In genomic region chr6:6890400-6890858, GRCh38 we compare ENCODE assay signal across 11 cellular contexts.
DNase-seq lines count a peak whose midpoint lies in the region; ATAC-seq and TF ChIP-seq lines count a peak whose summit lies in the region.
"Had no signal": no experiment of that assay in that cellular context is flagged by ENCODE, and none has a peak within 500 bp of the region (broad histone marks: within the 10 kb centered on the region; RNA-seq: fewer than 3 reads in every experiment).

No MANE protein-coding gene starts in this region.

- H3K4me3 ChIP-seq in cardiac muscle cell: no peak overlapping the region

- H3K56ac ChIP-seq in H9 (ENCODE audit: insufficient read length, low read depth, low read length): no peak overlapping the region

- 0 out of 5 replicates have a peak overlapping the region, but pooled peaks of 1 of the 2 experiments have one; percentile 47 for H3K4me3 Mint-ChIP-seq in H9
- H3K4me3 Mint-ChIP-seq: stimulated activated naive CD8-positive, alpha-beta T cell treated with anti-CD3 and anti-CD28 coated beads, Interleukin-15, Interleukin-2, amounts not matched to agents 100 ng/mL and 50 ng/mL, for 24 hours had no signal

- no peak overlapping the region for H3T11ph ChIP-seq in H9 (ENCODE audit: low read length)

- no peak overlapping the region for H3K14ac ChIP-seq in H9 (ENCODE audit: insufficient read depth, low read length)

- H2BK20ac ChIP-seq in H9 (ENCODE audit: low read depth, low read length, poor library complexity, severe bottlenecking): no peak overlapping the region

- H2BK12ac ChIP-seq in H9 (ENCODE audit: insufficient read length, low read depth, low read length): no peak overlapping the region

- H3K23me2 ChIP-seq in H9 (ENCODE audit: insufficient read length, low read depth, low read length, poor library complexity, severe bottlenecking): no peaks in the 10 kb centered on the region

- H3K18ac ChIP-seq in H9 (ENCODE audit: insufficient read length, low read depth, low read length): no peak overlapping the region

- H4K20me1 ChIP-seq in H9 (ENCODE audit: control insufficient read depth, insufficient read depth, insufficient read length): no peaks in the 10 kb centered on the region

- no peak overlapping the region for H2BK120ac ChIP-seq in H9 (ENCODE audit: low read depth, low read length, poor library complexity, severe bottlenecking)

- no peaks in the 10 kb centered on the region for H3K9me3 ChIP-seq in H9 (ENCODE audit: control insufficient read depth, low read depth, low read length)
- H3K9me3 ChIP-seq in cardiac muscle cell (ENCODE audit: low read depth): no peaks in the 10 kb centered on the region

- WGBS in H9 (ENCODE audit: extremely low coverage, insufficient read length, low lambda C conversion rate): no CpG with 5 or more reads among the region's 6 CpGs

- TF ChIP-seq CTCF in H9 (conservative IDR thresholded peaks at IDR 0.05) (no peak), cardiac muscle cell (IDR thresholded peaks at IDR 0.05; ENCODE audit: low read depth, low read length) (no peak)

- H4K91ac ChIP-seq in H9 (ENCODE audit: insufficient read length, low read depth, low read length): no peak overlapping the region

- no peak overlapping the region for H3K4me2 ChIP-seq in H9 (ENCODE audit: insufficient read depth, insufficient read length, low read length)

- H2BK5ac ChIP-seq in H9 (ENCODE audit: insufficient read length, low read length): no peak overlapping the region

- peak; percentile 59 for DNase-seq in H9
- peak; percentile 71 for DNase-seq in SIG-M5 treated with dmso at 0.1 percent for 504 hours (lab: John Stamatoyannopoulos, UW; ENCODE audit: unreplicated experiment)
- DNase-seq in cardiac muscle cell (ENCODE audit: low read depth in 1 of 2, low spot score in 1 of 2): peak; percentile 49 to 51
- DNase-seq in retina: peak; percentile 30
- DNase-seq in GM19240 (ENCODE audit: insufficient read length, low spot score): no peak
- DNase-seq: activated gamma-delta T cell treated with Interleukin-2 at 50 U/mL for 16 hours, foreskin fibroblast had no signal

- H3K27ac Mint-ChIP-seq in H9: no peak overlapping the region; a peak in 1 of 7 replicates
- H3K27ac Mint-ChIP-seq: stimulated activated naive CD8-positive, alpha-beta T cell treated with anti-CD3 and anti-CD28 coated beads, Interleukin-15, Interleukin-2, amounts not matched to agents 100 ng/mL and 50 ng/mL, for 24 hours had no signal

- H3K9me3 Mint-ChIP-seq in H9: no peaks in the 10 kb centered on the region
- H3K9me3 Mint-ChIP-seq: stimulated activated naive CD8-positive, alpha-beta T cell treated with anti-CD3 and anti-CD28 coated beads, Interleukin-15, Interleukin-2, amounts not matched to agents 100 ng/mL and 50 ng/mL, for 24 hours had no signal

- no peaks in the 10 kb centered on the region for H3K36me3 Mint-ChIP-seq in H9 (ENCODE audit: insufficient read depth in 1 of 3, low read depth in 3 of 3)

- no peak overlapping the region for H4K8ac ChIP-seq in H9 (replicated peaks; ENCODE audit: insufficient read length, low read depth, low read length)

- peak overlapping the region; percentile 95 for H2AFZ ChIP-seq in H9 (ENCODE audit: low read length)

- no peaks in the 10 kb centered on the region for H3K79me2 ChIP-seq in H9 (ENCODE audit: insufficient read depth, low read length)

- no peak overlapping the region for H3K23ac ChIP-seq in H9 (ENCODE audit: insufficient read length, low read depth, low read length)

- H4K5ac ChIP-seq in H9 (ENCODE audit: insufficient read length, low read depth, low read length): no peak overlapping the region

- no peak overlapping the region for H2AK5ac ChIP-seq in H9 (ENCODE audit: insufficient read length, low read length)

- H2BK15ac ChIP-seq in H9 (ENCODE audit: low read depth, low read length): no peak overlapping the region

- no peak overlapping the region for H3K4ac ChIP-seq in H9 (ENCODE audit: low read depth, low read length)

- no peaks in the 10 kb centered on the region for H3K79me1 ChIP-seq in H9 (ENCODE audit: insufficient read depth, low read depth, low read length, poor library complexity, severe bottlenecking)

- H3K27me3 Mint-ChIP-seq in H9 (ENCODE audit: low read depth): no peaks in the 10 kb centered on the region
- H3K27me3 Mint-ChIP-seq: stimulated activated naive CD8-positive, alpha-beta T cell treated with anti-CD3 and anti-CD28 coated beads, Interleukin-15, Interleukin-2, amounts not matched to agents 100 ng/mL and 50 ng/mL, for 24 hours had no signal

- H3K4me1 ChIP-seq in H9 (ENCODE audit: insufficient read depth, low read length) (peaks cover 7% of the 10 kb centered on the region; the same call in 1 of the 2 replicates), cardiac muscle cell (ENCODE audit: low read depth) (peaks cover 25% of the 10 kb centered on the region)

- H3K27me3 ChIP-seq in H9 (ENCODE audit: insufficient read depth, low read length) (no peaks in the 10 kb centered on the region), cardiac muscle cell (no peaks in the 10 kb centered on the region)

- ATAC-seq in GM21515 (IDR thresholded peaks at IDR 0.05; ENCODE audit: unreplicated experiment) (no peak), HG03378 (IDR thresholded peaks at IDR 0.05; ENCODE audit: unreplicated experiment) (no peak), HG03045 (IDR thresholded peaks at IDR 0.05; ENCODE audit: unreplicated experiment) (no peak)

- peaks cover 24 to 27% of the 10 kb centered on the region in 2 experiments for H3K4me1 Mint-ChIP-seq in H9

- no peaks in the 10 kb centered on the region for H3K36me3 ChIP-seq in cardiac muscle cell

- H3K9ac ChIP-seq in H9 (ENCODE audit: extremely low read depth, insufficient read length, low read length): no peak overlapping the region

- H3K27ac ChIP-seq in H9 (ENCODE audit: insufficient read length, low read depth, low read length) (no peak overlapping the region), cardiac muscle cell (peak overlapping the region; percentile 30)
